ENCODE assay signal across 8 cellular contexts in genomic region chr3:185823280-185824044, GRCh38. TPM values are rescaled to one million over a fixed set of nuclear protein-coding genes. Genes with fewer than 3 reads are reported as not detected.
A peak's percentile ranks its signal among the peaks of the same experiment; 100 is the strongest.
DNase-seq lines count a peak whose midpoint lies in the region; ATAC-seq and TF ChIP-seq lines count a peak whose summit lies in the region.

No MANE protein-coding gene starts in this region.

- H3K27ac ChIP-seq in foreskin keratinocyte = peak overlapping the region; percentile 80

- peak overlapping the region; percentile 75 for H3K4me3 Mint-ChIP-seq in activated T-cell treated with anti-CD3 and anti-CD28 coated beads, Interleukin-2, amount 50 U/mL, for 24 hours

- no peaks in the 10 kb centered on the region for H3K9me3 Mint-ChIP-seq in activated T-cell treated with anti-CD3 and anti-CD28 coated beads, Interleukin-2, amount 50 U/mL, for 24 hours

- no peak overlapping the region for H3K27ac Mint-ChIP-seq in activated T-cell treated with anti-CD3 and anti-CD28 coated beads, Interleukin-2, amount 50 U/mL, for 24 hours

- H3K27me3 ChIP-seq in foreskin keratinocyte (no peaks in the 10 kb centered on the region), neuron (ENCODE audit: insufficient read depth, low read length) (no peaks in the 10 kb centered on the region)

- H3K4me3 ChIP-seq in LNCaP clone FGC (ENCODE audit: low read depth, low read length) = peak overlapping the region; percentile 47
- H3K4me3 ChIP-seq in neuron (ENCODE audit: low read length) = peak overlapping the region; percentile 99

- H3K27me3 Mint-ChIP-seq in activated T-cell treated with anti-CD3 and anti-CD28 coated beads, Interleukin-2, amount 50 U/mL, for 24 hours = peaks cover 72% of the 10 kb centered on the region

- TF ChIP-seq CTCF in LNCaP clone FGC (IDR thresholded peaks at IDR 0.05; ENCODE audit: control insufficient read depth, extremely low read depth, insufficient read depth) = no peak
- TF ChIP-seq CTCF in foreskin keratinocyte (conservative IDR thresholded peaks at IDR 0.05) = peak; percentile 1

- no peaks in the 10 kb centered on the region for H3K36me3 Mint-ChIP-seq in activated T-cell treated with anti-CD3 and anti-CD28 coated beads, Interleukin-2, amount 50 U/mL, for 24 hours (ENCODE audit: low read depth)

- H2AFZ ChIP-seq in neuron (ENCODE audit: low read depth, low read length) = no peak overlapping the region

- DNase-seq in DMS114 treated with DMSO at 0.1 percent for 48 hours (lab: John Stamatoyannopoulos, UW; ENCODE audit: unreplicated experiment) = peak; percentile 50
- no peak for DNase-seq in LNCaP clone FGC (ENCODE audit: low read depth)
- peak; percentile 51 for DNase-seq in activated T-cell treated with anti-CD3 and anti-CD28 coated beads, Interleukin-2, amount 50 U/mL, for 24 hours
- no peak for DNase-seq in foreskin keratinocyte
- no peak for DNase-seq in cerebellar nuclear complex (lab: John Stamatoyannopoulos, UW)

- ATAC-seq in foreskin keratinocyte (peak; percentile 5), GM21526 (IDR thresholded peaks at IDR 0.05; ENCODE audit: low FRiP score, unreplicated experiment) (no peak), HG03378 (IDR thresholded peaks at IDR 0.05; ENCODE audit: unreplicated experiment) (no peak)

- no peaks in the 10 kb centered on the region for H3K9me3 ChIP-seq in neuron (ENCODE audit: low read length)

- H3K4me1 ChIP-seq in foreskin keratinocyte (peaks cover 21% of the 10 kb centered on the region), neuron (ENCODE audit: insufficient read depth, low read length) (peaks cover 44% of the 10 kb centered on the region)

- H3K36me3 ChIP-seq in neuron (ENCODE audit: insufficient read depth, low read length) = peaks cover 7% of the 10 kb centered on the region

- H3K4me1 Mint-ChIP-seq in activated T-cell treated with anti-CD3 and anti-CD28 coated beads, Interleukin-2, amount 50 U/mL, for 24 hours (ENCODE audit: low read depth) = peaks cover 13% of the 10 kb centered on the region

RNA-seq across cellular contexts. Expression of gene IGF2BP2, which starts 1.4 kb away (rescaled TPM):
- total RNA-seq in foreskin keratinocyte = 149 and 165 TPM in 2 replicates
- 43.6 and 53.1 TPM in 2 replicates for polyA plus RNA-seq in foreskin keratinocyte

Comparison
In these comparisons a context has a peak if more than half of its experiments do, and no peak if none do; other contexts are left out.
1. DNase-seq: peak in DMS114 treated with DMSO at 0.1 percent for 48 hours (single experiment) and activated T-cell treated with anti-CD3 and anti-CD28 coated beads, Interleukin-2, amount 50 U/mL, for 24 hours (single experiment); none in LNCaP clone FGC (single experiment), foreskin keratinocyte (0 of 2) and cerebellar nuclear complex (0 of 2).